Comparison of ENCODE assay signal across 8 cellular contexts in genomic region chr7:139043823-139044812, GRCh38. TPM values are rescaled to one million over a fixed set of nuclear protein-coding genes. Genes with fewer than 3 reads are reported as not detected.
DNase-seq lines count a peak whose midpoint lies in the region; ATAC-seq, FAIRE-seq and TF ChIP-seq lines count a peak whose summit lies in the region.

No MANE protein-coding gene starts in this region.

- ATAC-seq in HG03280 (IDR thresholded peaks at IDR 0.05; ENCODE audit: unreplicated experiment) (peak; percentile 45), K562 (peak; percentile 93), GM18873 (IDR thresholded peaks at IDR 0.05; ENCODE audit: low FRiP score, unreplicated experiment) (no peak)

- no TSS peak for BruUV-seq in K562 (replicated peaks; lab: Mats Ljungman, UMichigan)

- intact Hi-C loops in K562 (cut with micrococcal nuclease) = loop anchor here (2.0 kb wide), 2 partner anchors 27 to 31 kb away; no protein-coding TSS in a partner anchor

- no peak overlapping the region for H3K9ac ChIP-seq in K562 (ENCODE audit: insufficient read depth in 1 of 2, low read depth in 2 of 2, low read length in 2 of 2)

- POLR2A ChIA-PET in K562 (lab: Yijun Ruan, JAX) = interaction anchor here (0.7 to 1.5 kb wide), 8 partner anchors 10 to 786 kb away, joined by 3 to 6 read pairs (median 4); no protein-coding TSS in a partner anchor

- H3K4me3 ChIP-seq in K562 = no peak overlapping the region
- H3K4me3 ChIP-seq in SJCRH30 = no peak overlapping the region

- H3K36me3 ChIP-seq in K562 (ENCODE audit: control insufficient read depth, insufficient read depth, low read length) = peaks cover 40% of the 10 kb centered on the region
- no peaks in the 10 kb centered on the region; the same call in 1 of the 2 replicates for H3K36me3 ChIP-seq in SJCRH30

- no peaks in the 10 kb centered on the region for H3K9me1 ChIP-seq in K562 (ENCODE audit: control insufficient read depth, insufficient read depth, low read length)

- peak in 2 of 3 experiments; percentile 17 to 44; a peak in 3 of 6 replicates for TF ChIP-seq CTCF in K562 (IDR thresholded peaks at IDR 0.05 in 2 of 3, conservative IDR thresholded peaks at IDR 0.05 in 1 of 3; ENCODE audit: insufficient read depth in 2 of 3, low read depth in 1 of 3, low read length in 3 of 3)

- no peak for TF ChIP-seq POLR2A in K562 (conservative IDR thresholded peaks at IDR 0.05)

- DNase-seq in UCSD-AML1 (lab: John Stamatoyannopoulos, UW; ENCODE audit: unreplicated experiment) = peak; percentile 7
- peak; percentile 84 to 92 (median 88) for DNase-seq in K562 (ENCODE audit: extremely low read depth in 1 of 4, low spot score in 3 of 4)
- DNase-seq in stimulated activated CD8-positive, alpha-beta memory T cell treated with anti-CD3 and anti-CD28 coated beads, Interleukin-15, amount 100 ng/mL, for 4 hours (ENCODE audit: low read depth in 2 of 2) = peak; percentile 53 to 68
- DNase-seq in NCI-H2171 treated with DMSO at 0.1 percent for 48 hours (lab: John Stamatoyannopoulos, UW) = no peak
- DNase-seq in anterior cingulate cortex (lab: John Stamatoyannopoulos, UW) = no peak
- DNase-seq in SJCRH30 = no peak

- H2AFZ ChIP-seq in K562 (ENCODE audit: low read depth, low read length) = peak overlapping the region; percentile 7; the same call in 1 of the 2 replicates

- H3K4me2 ChIP-seq in K562 (ENCODE audit: insufficient read depth, low read length) = peak overlapping the region; percentile 50

- in situ Hi-C loops in K562 (cut with MboI) = no loop called here

- peak; percentile 5 to 28; a peak in 2 of 4 replicates for TF ChIP-seq RAD21 in K562 (CRISPR knock-in tag; conservative IDR thresholded peaks at IDR 0.05 in 1 of 2, IDR thresholded peaks at IDR 0.05 in 1 of 2)

- peaks cover 7 to 27% of the 10 kb centered on the region in 2 experiments for H3K4me1 ChIP-seq in K562 (replicated peaks in 1 of 2; ENCODE audit: control insufficient read depth in 2 of 2, insufficient read depth in 2 of 2, low read length in 2 of 2)
- no peaks in the 10 kb centered on the region for H3K4me1 ChIP-seq in SJCRH30

- H3K27ac ChIP-seq in K562 (ENCODE audit: extremely low read depth, low read depth, low read length) (peak overlapping the region; percentile 60), SJCRH30 (no peak overlapping the region)

- H3K27me3 ChIP-seq in K562 (ENCODE audit: control insufficient read depth in 2 of 2, insufficient read depth in 2 of 2, low read length in 2 of 2) (no peaks in the 10 kb centered on the region), SJCRH30 (no peaks in the 10 kb centered on the region)

- WGBS in K562 (ENCODE audit: insufficient coverage, low coverage, missing lambda C conversion rate) = 33% methylated on average over 14 of the region's 14 CpGs

- H3K9me3 ChIP-seq in K562 (replicated peaks; ENCODE audit: control insufficient read depth, insufficient read depth, low read depth, low read length) (no peaks in the 10 kb centered on the region), SJCRH30 (replicated peaks) (no peaks in the 10 kb centered on the region)

- H4K20me1 ChIP-seq in K562 (replicated peaks; ENCODE audit: control insufficient read depth, insufficient read depth, low read length) = no peaks in the 10 kb centered on the region

- CTCF ChIA-PET in K562 (lab: Yijun Ruan, JAX; ENCODE audit: low intra/inter-chr PET ratio) = no interaction called here

- TF ChIP-seq EP300 in K562 (IDR thresholded peaks at IDR 0.05; ENCODE audit: low read length) = peak; percentile 97

- FAIRE-seq in K562 (lab: Jason Lieb, UNC) = peak; percentile 89

- H3K79me2 ChIP-seq in K562 (ENCODE audit: control insufficient read depth, insufficient read depth, low read length) = no peaks in the 10 kb centered on the region

TF ChIP-seq in K562, 482 proteins besides CTCF, POLR2A, EP300 and RAD21 (continues in another document):
- peak; percentile 100 for TF ChIP-seq DPF2 (IDR thresholded peaks at IDR 0.05)
- TF ChIP-seq JUND (IDR thresholded peaks at IDR 0.05; ENCODE audit: borderline replicate concordance, low read depth, low read length) = peak; percentile 97
- peak; percentile 94; the same call in 2 of the 3 replicates for TF ChIP-seq JUND (tag; IDR thresholded peaks at IDR 0.05; ENCODE audit: borderline replicate concordance, low read depth, low read length)
- TF ChIP-seq BRF1 (IDR thresholded peaks at IDR 0.05; ENCODE audit: borderline replicate concordance, extremely low read depth, insufficient read length) = no peak
- TF ChIP-seq SMARCA5 (IDR thresholded peaks at IDR 0.05) = 0 out of 2 replicates have a peak, but pooled peaks have one; percentile 15
- TF ChIP-seq TRIM24 (IDR thresholded peaks at IDR 0.05) = peak; percentile 98
- TF ChIP-seq E2F3 (CRISPR knock-in tag; IDR thresholded peaks at IDR 0.05) = no peak
- TF ChIP-seq MBD1 (CRISPR knock-in tag; IDR thresholded peaks at IDR 0.05) = 0 out of 2 replicates have a peak, but pooled peaks have one; percentile 18
- TF ChIP-seq HNRNPLL (IDR thresholded peaks at IDR 0.05; ENCODE audit: low read depth, low read length, poor library complexity, severe bottlenecking) = no peak
- no peak for TF ChIP-seq KAT8 (IDR thresholded peaks at IDR 0.05; ENCODE audit: low read depth)
- TF ChIP-seq, protein P1, sequence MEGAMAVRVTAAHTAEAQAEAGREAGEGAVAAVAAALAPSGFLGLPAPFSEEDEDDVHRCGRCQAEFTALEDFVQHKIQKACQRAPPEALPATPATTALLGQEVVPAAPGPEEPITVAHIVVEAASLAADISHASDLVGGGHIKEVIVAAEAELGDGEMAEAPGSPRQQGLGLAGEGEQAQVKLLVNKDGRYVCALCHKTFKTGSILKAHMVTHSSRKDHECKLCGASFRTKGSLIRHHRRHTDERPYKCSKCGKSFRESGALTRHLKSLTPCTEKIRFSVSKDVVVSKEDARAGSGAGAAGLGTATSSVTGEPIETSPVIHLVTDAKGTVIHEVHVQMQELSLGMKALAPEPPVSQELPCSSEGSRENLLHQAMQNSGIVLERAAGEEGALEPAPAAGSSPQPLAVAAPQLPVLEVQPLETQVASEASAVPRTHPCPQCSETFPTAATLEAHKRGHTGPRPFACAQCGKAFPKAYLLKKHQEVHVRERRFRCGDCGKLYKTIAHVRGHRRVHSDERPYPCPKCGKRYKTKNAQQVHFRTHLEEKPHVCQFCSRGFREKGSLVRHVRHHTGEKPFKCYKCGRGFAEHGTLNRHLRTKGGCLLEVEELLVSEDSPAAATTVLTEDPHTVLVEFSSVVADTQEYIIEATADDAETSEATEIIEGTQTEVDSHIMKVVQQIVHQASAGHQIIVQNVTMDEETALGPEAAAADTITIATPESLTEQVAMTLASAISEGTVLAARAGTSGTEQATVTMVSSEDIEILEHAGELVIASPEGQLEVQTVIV (CRISPR knock-in tag; IDR thresholded peaks at IDR 0.05; ENCODE audit: borderline replicate concordance) = no peak
- peak; percentile 84 for TF ChIP-seq CTBP1 (IDR thresholded peaks at IDR 0.05; ENCODE audit: borderline replicate concordance)
- peak; percentile 95 for TF ChIP-seq C11orf30 (IDR thresholded peaks at IDR 0.05; ENCODE audit: low read depth)
- no peak for TF ChIP-seq ZNF263 (CRISPR knock-in tag; IDR thresholded peaks at IDR 0.05; ENCODE audit: borderline replicate concordance)
- TF ChIP-seq TFE3 (CRISPR knock-in tag; IDR thresholded peaks at IDR 0.05) = no peak

RNA-seq across cellular contexts. Expression of gene ZC3HAV1L, which starts 8.3 kb away (rescaled TPM):
- not detected in 2 replicates for total RNA-seq in K562 (2011; cell fraction: chromatin; rRNA removed; ENCODE audit: low replicate concordance)
- total RNA-seq in K562 (2011; cell fraction: nucleolus; rRNA removed) = not detected in 2 replicates
- total RNA-seq in K562 (2011; cell fraction: nucleoplasm; rRNA removed) = not detected in 2 replicates
- total RNA-seq in K562 (2014; rRNA removed) = not detected in 2 replicates
- not detected in 2 replicates for total RNA-seq in K562 (2014; rRNA removed; fragmentation: Illumina TruSeq; extraction: Trizol)
- total RNA-seq in K562 (2015; rRNA removed; fragmentation: Illumina TruSeq; extraction: Trizol) = not detected in 2 replicates
- total RNA-seq in K562 (2021) = not detected in 2 replicates
- polyA plus RNA-seq in K562 (2011; rRNA removed) = not detected in 2 replicates
- polyA plus RNA-seq in K562 (2011; cell fraction: cytosol; rRNA removed) = not detected in 2 replicates
- polyA plus RNA-seq in K562 (2011; cell fraction: nucleus; rRNA removed) = not detected in 2 replicates
- polyA plus RNA-seq in K562 (2012) = not detected in 2 replicates
- polyA plus RNA-seq in K562 (2014; fragmentation: Illumina TruSeq; extraction: Trizol) = not detected in 2 replicates
- polyA plus RNA-seq in K562 (2014; fragmentation: Nextera tagmentation; extraction: Ambion mirVana) = not detected
- polyA plus RNA-seq in K562 (2014; rRNA removed) = not detected in 2 replicates
- not detected in 2 replicates for polyA minus RNA-seq in K562 (2011; rRNA and poly(A)+ RNA removed)
- not detected in 2 replicates for polyA minus RNA-seq in K562 (2011; cell fraction: cytosol; rRNA and poly(A)+ RNA removed)
- polyA minus RNA-seq in K562 (2011; cell fraction: nucleus; rRNA and poly(A)+ RNA removed) = not detected in 2 replicates
- 57.1 and 62.4 TPM in 2 replicates for total RNA-seq in SJCRH30 (2014; rRNA removed; shearing (Covaris generic))

Comparison
In these comparisons a context has a peak if more than half of its experiments do, and no peak if none do; other contexts are left out.
1. DNase-seq: peak in UCSD-AML1 (single experiment), K562 (4 of 4) and stimulated activated CD8-positive, alpha-beta memory T cell treated with anti-CD3 and anti-CD28 coated beads, Interleukin-15, amount 100 ng/mL, for 4 hours (2 of 2); none in NCI-H2171 treated with DMSO at 0.1 percent for 48 hours (single experiment), anterior cingulate cortex (0 of 58) and SJCRH30 (0 of 2).
2. RNA of gene ZC3HAV1L, which starts 8.3 kb away (total RNA-seq): 57.1 to 62.4 TPM in SJCRH30; not detected in K562; every median in the first group is over 10 times any median in the second.